In the genomic region with DNA sequence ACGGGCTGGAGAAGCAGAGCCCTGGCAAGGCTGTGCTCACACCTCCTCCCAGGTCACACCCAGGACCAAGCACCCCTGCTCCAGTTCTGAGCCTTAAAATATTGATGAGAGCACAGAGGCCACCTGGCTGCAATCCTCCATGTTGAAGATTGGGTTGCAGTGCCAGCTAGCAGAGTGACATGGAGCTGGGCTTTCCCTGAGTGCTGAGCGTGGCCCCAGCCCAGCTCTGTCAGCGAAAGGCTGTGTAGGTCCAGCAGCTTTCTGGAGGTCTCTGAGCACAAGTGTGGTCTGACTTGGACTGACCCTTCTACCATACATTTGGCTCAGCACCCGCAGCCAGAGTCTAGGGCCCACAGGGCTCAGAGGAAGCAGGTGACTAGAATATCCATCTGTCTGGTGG, we compare ENCODE assay signal across 1 cellular context.
A peak's percentile ranks its signal among the peaks of the same experiment; 100 is the strongest.
TF ChIP-seq lines count a peak whose summit lies in the region.

No MANE protein-coding gene starts in this region.

TF ChIP-seq in HepG2, 621 proteins besides CTCF, POLR2A, EP300 and RAD21:
- TF ChIP-seq NFIB (CRISPR knock-in tag; IDR thresholded peaks at IDR 0.05; ENCODE audit: borderline replicate concordance) (no peak), GABPB1 (CRISPR knock-in tag; IDR thresholded peaks at IDR 0.05) (0 out of 2 replicates have a peak, but pooled peaks have one; percentile 8), ZNF768 (CRISPR knock-in tag; IDR thresholded peaks at IDR 0.05) (peak; percentile 89), HDAC1 (CRISPR knock-in tag; IDR thresholded peaks at IDR 0.05) (no peak), ZNF383 (CRISPR knock-in tag; IDR thresholded peaks at IDR 0.05; ENCODE audit: borderline replicate concordance) (no peak), ARID4A (CRISPR knock-in tag; IDR thresholded peaks at IDR 0.05; ENCODE audit: borderline replicate concordance) (no peak), ZNF142 (CRISPR knock-in tag; IDR thresholded peaks at IDR 0.05) (no peak), RNF219 (CRISPR knock-in tag; IDR thresholded peaks at IDR 0.05) (no peak), AGO1 (IDR thresholded peaks at IDR 0.05; ENCODE audit: low read depth, low read length, poor library complexity, severe bottlenecking) (no peak), ZNF660 (CRISPR knock-in tag; IDR thresholded peaks at IDR 0.05; ENCODE audit: borderline replicate concordance, low read depth) (no peak), ZNF687 (CRISPR knock-in tag; IDR thresholded peaks at IDR 0.05) (peak; percentile 42; the same call in 1 of the 2 replicates), BRF2 (CRISPR knock-in tag; IDR thresholded peaks at IDR 0.05) (no peak), RARG (CRISPR knock-in tag; IDR thresholded peaks at IDR 0.05; ENCODE audit: low read depth) (no peak), TFE3 (CRISPR knock-in tag; IDR thresholded peaks at IDR 0.05) (0 out of 2 replicates have a peak, but pooled peaks have one; percentile 18), NFE2L2 (IDR thresholded peaks at IDR 0.05; ENCODE audit: low read length) (no peak)
- TF ChIP-seq, protein P1, sequence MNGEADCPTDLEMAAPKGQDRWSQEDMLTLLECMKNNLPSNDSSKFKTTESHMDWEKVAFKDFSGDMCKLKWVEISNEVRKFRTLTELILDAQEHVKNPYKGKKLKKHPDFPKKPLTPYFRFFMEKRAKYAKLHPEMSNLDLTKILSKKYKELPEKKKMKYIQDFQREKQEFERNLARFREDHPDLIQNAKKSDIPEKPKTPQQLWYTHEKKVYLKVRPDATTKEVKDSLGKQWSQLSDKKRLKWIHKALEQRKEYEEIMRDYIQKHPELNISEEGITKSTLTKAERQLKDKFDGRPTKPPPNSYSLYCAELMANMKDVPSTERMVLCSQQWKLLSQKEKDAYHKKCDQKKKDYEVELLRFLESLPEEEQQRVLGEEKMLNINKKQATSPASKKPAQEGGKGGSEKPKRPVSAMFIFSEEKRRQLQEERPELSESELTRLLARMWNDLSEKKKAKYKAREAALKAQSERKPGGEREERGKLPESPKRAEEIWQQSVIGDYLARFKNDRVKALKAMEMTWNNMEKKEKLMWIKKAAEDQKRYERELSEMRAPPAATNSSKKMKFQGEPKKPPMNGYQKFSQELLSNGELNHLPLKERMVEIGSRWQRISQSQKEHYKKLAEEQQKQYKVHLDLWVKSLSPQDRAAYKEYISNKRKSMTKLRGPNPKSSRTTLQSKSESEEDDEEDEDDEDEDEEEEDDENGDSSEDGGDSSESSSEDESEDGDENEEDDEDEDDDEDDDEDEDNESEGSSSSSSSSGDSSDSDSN (CRISPR knock-in tag; IDR thresholded peaks at IDR 0.05): peak; percentile 26; the same call in 1 of the 2 replicates
- TF ChIP-seq, protein P2, sequence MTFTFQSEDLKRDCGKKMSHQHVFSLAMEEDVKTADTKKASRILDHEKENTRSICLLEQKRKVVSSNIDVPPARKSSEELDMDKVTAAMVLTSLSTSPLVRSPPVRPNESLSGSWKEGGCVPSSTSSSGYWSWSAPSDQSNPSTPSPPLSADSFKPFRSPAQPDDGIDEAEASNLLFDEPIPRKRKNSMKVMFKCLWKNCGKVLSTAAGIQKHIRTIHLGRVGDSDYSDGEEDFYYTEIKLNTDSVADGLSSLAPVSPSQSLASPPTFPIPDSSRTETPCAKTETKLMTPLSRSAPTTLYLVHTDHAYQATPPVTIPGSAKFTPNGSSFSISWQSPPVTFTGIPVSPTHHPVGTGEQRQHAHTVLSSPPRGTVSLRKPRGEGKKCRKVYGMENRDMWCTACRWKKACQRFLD (CRISPR knock-in tag; IDR thresholded peaks at IDR 0.05; ENCODE audit: borderline replicate concordance): 0 out of 2 replicates have a peak, but pooled peaks have one; percentile 11
- TF ChIP-seq, protein P3, sequence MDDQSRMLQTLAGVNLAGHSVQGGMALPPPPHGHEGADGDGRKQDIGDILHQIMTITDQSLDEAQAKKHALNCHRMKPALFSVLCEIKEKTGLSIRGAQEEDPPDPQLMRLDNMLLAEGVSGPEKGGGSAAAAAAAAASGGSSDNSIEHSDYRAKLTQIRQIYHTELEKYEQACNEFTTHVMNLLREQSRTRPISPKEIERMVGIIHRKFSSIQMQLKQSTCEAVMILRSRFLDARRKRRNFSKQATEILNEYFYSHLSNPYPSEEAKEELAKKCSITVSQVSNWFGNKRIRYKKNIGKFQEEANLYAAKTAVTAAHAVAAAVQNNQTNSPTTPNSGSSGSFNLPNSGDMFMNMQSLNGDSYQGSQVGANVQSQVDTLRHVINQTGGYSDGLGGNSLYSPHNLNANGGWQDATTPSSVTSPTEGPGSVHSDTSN (CRISPR knock-in tag; IDR thresholded peaks at IDR 0.05; ENCODE audit: borderline replicate concordance): no peak
